In genomic region chr12:48789858-48790326, GRCh38 we compare ENCODE assay signal across 11 cellular contexts. TPM values are rescaled to one million over a fixed set of nuclear protein-coding genes. Genes with fewer than 3 reads are reported as not detected.
DNase-seq lines count a peak whose midpoint lies in the region; ATAC-seq and TF ChIP-seq lines count a peak whose summit lies in the region.
"Had no signal": no experiment of that assay in that cellular context is flagged by ENCODE, and none has a peak within 500 bp of the region (broad histone marks: within the 10 kb centered on the region; RNA-seq: fewer than 3 reads in every experiment).

No MANE protein-coding gene starts in this region.

- peaks cover 31% of the 10 kb centered on the region for H3K79me2 ChIP-seq in neural cell (replicated peaks; ENCODE audit: insufficient read depth, low read length)

- TF ChIP-seq EP300 in neural cell (conservative IDR thresholded peaks at IDR 0.05; ENCODE audit: poor library complexity, severe bottlenecking), result no peak

- no peaks in the 10 kb centered on the region for H3K9me2 ChIP-seq in neural cell (ENCODE audit: insufficient read depth, low read length)

- POLR2A ChIA-PET in A673 (lab: Charles Lee; ENCODE audit: low non-redundant PET), result no interaction called here

- peak overlapping the region in 1 of 2 donors; percentile 46 for H3K27ac Mint-ChIP-seq in effector memory CD8-positive, alpha-beta T cell
- H3K27ac Mint-ChIP-seq: activated CD4-positive, alpha-beta T cell treated with anti-CD3 and anti-CD28 coated beads for 36 hours had no signal

- peak overlapping the region; percentile 89 for H3K4me3 ChIP-seq in A673 (ENCODE audit: low read depth, low read length, poor library complexity, severe bottlenecking)
- peak overlapping the region; percentile 86 for H3K4me3 ChIP-seq in HUES48 (ENCODE audit: low read depth, low read length)
- peak overlapping the region; percentile 92 for H3K4me3 ChIP-seq in neural cell (ENCODE audit: low read length)

- BruUV-seq in A673 (replicated peaks; lab: Mats Ljungman, UMichigan), result no TSS peak

- DNase-seq in A673 (ENCODE audit: low spot score) (no peak), HT-29 (ENCODE audit: low spot score) (no peak)
- no peak for DNase-seq in effector memory CD8-positive, alpha-beta T cell
- DNase-seq in stimulated activated naive CD4-positive, alpha-beta T cell (lab: John Stamatoyannopoulos, UW), result no peak
- DNase-seq: activated CD4-positive, alpha-beta T cell treated with anti-CD3 and anti-CD28 coated beads for 36 hours; foreskin melanocyte; NCI-H1436 treated with DMSO at 0.1 percent for 48 hours had no signal

- H3K9me3 ChIP-seq in A673 (ENCODE audit: low read depth, low read length, poor library complexity, severe bottlenecking), result no peaks in the 10 kb centered on the region
- no peaks in the 10 kb centered on the region for H3K9me3 ChIP-seq in HUES48 (ENCODE audit: control insufficient read depth, insufficient read depth, low read length)
- H3K9me3 ChIP-seq in neural cell (ENCODE audit: low read length), result no peaks in the 10 kb centered on the region

- H3K27me3 Mint-ChIP-seq in effector memory CD8-positive, alpha-beta T cell, result peaks cover 57 to 62% of the 10 kb centered on the region in 2 donors

- H3K9me3 Mint-ChIP-seq in effector memory CD8-positive, alpha-beta T cell, result no peaks in the 10 kb centered on the region

- H3K4me1 ChIP-seq in A673 (ENCODE audit: insufficient read depth, low read length, poor library complexity, severe bottlenecking) (peaks cover 12% of the 10 kb centered on the region), HUES48 (ENCODE audit: control insufficient read depth, insufficient read depth, low read length) (peaks cover 16% of the 10 kb centered on the region)

- H4K20me1 ChIP-seq in neural cell (ENCODE audit: insufficient read depth), result no peaks in the 10 kb centered on the region

- CTCF ChIA-PET in A673 (lab: Charles Lee), result interaction anchor here (0.7 to 1.2 kb wide), 2 partner anchors 25 to 62 kb away, joined by 4 to 10 read pairs; partner anchors contain the start of gene DDX23

- H3K27me3 ChIP-seq in A673 (replicated peaks; ENCODE audit: insufficient read depth, low read depth, low read length, poor library complexity) (no peaks in the 10 kb centered on the region), HUES48 (ENCODE audit: control insufficient read depth, insufficient read depth, low read length) (no peaks in the 10 kb centered on the region), neural cell (ENCODE audit: insufficient read depth, low read depth, low read length) (no peaks in the 10 kb centered on the region)

- intact Hi-C loops in A673 (cut with micrococcal nuclease; ENCODE audit: unreplicated experiment), result loop anchor here (10.0 kb wide), 1 partner anchor 165 kb away; no protein-coding TSS in a partner anchor

- peak overlapping the region; percentile 75 to 77 for H3K4me3 Mint-ChIP-seq in effector memory CD8-positive, alpha-beta T cell
- H3K4me3 Mint-ChIP-seq: activated CD4-positive, alpha-beta T cell treated with anti-CD3 and anti-CD28 coated beads for 36 hours had no signal

- H3K27ac ChIP-seq in A673 (ENCODE audit: low read depth, low read length, poor library complexity, severe bottlenecking) (no peak overlapping the region), HUES48 (ENCODE audit: low read depth, low read length) (peak overlapping the region; percentile 76), neural cell (ENCODE audit: low read length) (no peak overlapping the region)

- peak overlapping the region; percentile 60 for H2AFZ ChIP-seq in neural cell (ENCODE audit: low read depth, low read length)

- peak overlapping the region; percentile 44 for H3K4me2 ChIP-seq in neural cell (ENCODE audit: low read length)

- no peaks in the 10 kb centered on the region for H3K36me3 ChIP-seq in A673 (ENCODE audit: insufficient read depth, low read length, poor library complexity, severe bottlenecking)
- H3K36me3 ChIP-seq in HUES48 (ENCODE audit: control insufficient read depth, insufficient read depth, low read length), result no peaks in the 10 kb centered on the region
- no peaks in the 10 kb centered on the region for H3K36me3 ChIP-seq in neural cell (ENCODE audit: insufficient read depth, low read length)

- no peak for TF ChIP-seq RAD21 in neural cell (conservative IDR thresholded peaks at IDR 0.05)

- no peaks in the 10 kb centered on the region for H3K36me3 Mint-ChIP-seq in effector memory CD8-positive, alpha-beta T cell (ENCODE audit: insufficient read depth)

- H3K9ac ChIP-seq in HUES48 (ENCODE audit: low read depth, low read length) (no peak overlapping the region), neural cell (ENCODE audit: low read length) (peak overlapping the region; percentile 82)

- ATAC-seq in effector memory CD8-positive, alpha-beta T cell (replicated peaks), result no peak
- no peak for ATAC-seq in GM21786 (IDR thresholded peaks at IDR 0.05; ENCODE audit: unreplicated experiment)
- ATAC-seq in HG02970 (IDR thresholded peaks at IDR 0.05; ENCODE audit: low FRiP score, unreplicated experiment), result no peak
- ATAC-seq: activated CD4-positive, alpha-beta T cell treated with anti-CD3 and anti-CD28 coated beads for 36 hours had no signal

- H3K4me1 Mint-ChIP-seq in effector memory CD8-positive, alpha-beta T cell (ENCODE audit: low read depth in 2 of 2), result peaks cover 8 to 11% of the 10 kb centered on the region in 2 donors
- H3K4me1 Mint-ChIP-seq: activated CD4-positive, alpha-beta T cell treated with anti-CD3 and anti-CD28 coated beads for 36 hours had no signal

- no peak for TF ChIP-seq CTCF in A673 (conservative IDR thresholded peaks at IDR 0.05; ENCODE audit: low read depth, low read length)
- no peak for TF ChIP-seq CTCF in neural cell (IDR thresholded peaks at IDR 0.05; ENCODE audit: poor library complexity, severe bottlenecking)

- H3F3A ChIP-seq in neural cell (ENCODE audit: insufficient read depth, low read length, poor library complexity, severe bottlenecking), result no peaks in the 10 kb centered on the region

TF ChIP-seq in neural cell, 6 proteins besides CTCF, POLR2A, EP300 and RAD21:
- no peak for TF ChIP-seq MXI1 (conservative IDR thresholded peaks at IDR 0.05; ENCODE audit: poor library complexity, severe bottlenecking)
- TF ChIP-seq SMC3 (conservative IDR thresholded peaks at IDR 0.05; ENCODE audit: poor library complexity), result no peak
- no peak for TF ChIP-seq EZH2 (IDR thresholded peaks at IDR 0.05; ENCODE audit: borderline replicate concordance, insufficient read depth, low read length, poor library complexity, severe bottlenecking)
- TF ChIP-seq POLR2AphosphoS5 (IDR thresholded peaks at IDR 0.05), result no peak
- TF ChIP-seq TAF1 (IDR thresholded peaks at IDR 0.05; ENCODE audit: low read depth), result no peak
- TF ChIP-seq, protein P1, sequence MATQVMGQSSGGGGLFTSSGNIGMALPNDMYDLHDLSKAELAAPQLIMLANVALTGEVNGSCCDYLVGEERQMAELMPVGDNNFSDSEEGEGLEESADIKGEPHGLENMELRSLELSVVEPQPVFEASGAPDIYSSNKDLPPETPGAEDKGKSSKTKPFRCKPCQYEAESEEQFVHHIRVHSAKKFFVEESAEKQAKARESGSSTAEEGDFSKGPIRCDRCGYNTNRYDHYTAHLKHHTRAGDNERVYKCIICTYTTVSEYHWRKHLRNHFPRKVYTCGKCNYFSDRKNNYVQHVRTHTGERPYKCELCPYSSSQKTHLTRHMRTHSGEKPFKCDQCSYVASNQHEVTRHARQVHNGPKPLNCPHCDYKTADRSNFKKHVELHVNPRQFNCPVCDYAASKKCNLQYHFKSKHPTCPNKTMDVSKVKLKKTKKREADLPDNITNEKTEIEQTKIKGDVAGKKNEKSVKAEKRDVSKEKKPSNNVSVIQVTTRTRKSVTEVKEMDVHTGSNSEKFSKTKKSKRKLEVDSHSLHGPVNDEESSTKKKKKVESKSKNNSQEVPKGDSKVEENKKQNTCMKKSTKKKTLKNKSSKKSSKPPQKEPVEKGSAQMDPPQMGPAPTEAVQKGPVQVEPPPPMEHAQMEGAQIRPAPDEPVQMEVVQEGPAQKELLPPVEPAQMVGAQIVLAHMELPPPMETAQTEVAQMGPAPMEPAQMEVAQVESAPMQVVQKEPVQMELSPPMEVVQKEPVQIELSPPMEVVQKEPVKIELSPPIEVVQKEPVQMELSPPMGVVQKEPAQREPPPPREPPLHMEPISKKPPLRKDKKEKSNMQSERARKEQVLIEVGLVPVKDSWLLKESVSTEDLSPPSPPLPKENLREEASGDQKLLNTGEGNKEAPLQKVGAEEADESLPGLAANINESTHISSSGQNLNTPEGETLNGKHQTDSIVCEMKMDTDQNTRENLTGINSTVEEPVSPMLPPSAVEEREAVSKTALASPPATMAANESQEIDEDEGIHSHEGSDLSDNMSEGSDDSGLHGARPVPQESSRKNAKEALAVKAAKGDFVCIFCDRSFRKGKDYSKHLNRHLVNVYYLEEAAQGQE (IDR thresholded peaks at IDR 0.05; ENCODE audit: borderline replicate concordance), result no peak

RNA-seq across cellular contexts. Expression of gene ADCY6, which starts 1.0 kb away (rescaled TPM):
- 6.8 and 12.8 TPM in 2 replicates for total RNA-seq in A673 (2021)
- polyA plus RNA-seq in neural cell, result 43.1 and 48.2 TPM in 2 replicates
- 33.9 and 36.3 TPM in 2 replicates for polyA minus RNA-seq in neural cell
- 46.3 and 47.4 TPM in 2 replicates for total RNA-seq in HT-29 (2014; rRNA removed; shearing (Covaris generic))

RNA-seq across cellular contexts. Expression of gene CACNB3, which starts 28.4 kb away (rescaled TPM):
- total RNA-seq in A673 (2021), result 23.8 and 32.4 TPM in 2 replicates
- 123 and 129 TPM in 2 replicates for polyA plus RNA-seq in neural cell
- polyA minus RNA-seq in neural cell, result 97.0 and 102 TPM in 2 replicates
- total RNA-seq in HT-29 (2014; rRNA removed; shearing (Covaris generic)), result 19.8 and 22.4 TPM in 2 replicates
